8 cellular contexts compared by ENCODE assay signal in genomic region chr9:83622814-83623633, GRCh38. TPM values are rescaled to one million over a fixed set of nuclear protein-coding genes. Genes with fewer than 3 reads are reported as not detected.
DNase-seq lines count a peak whose midpoint lies in the region; ATAC-seq and TF ChIP-seq lines count a peak whose summit lies in the region.

TSS of gene IDNK (plus strand) at chr9:83623143. CDS start at chr9:83623172, 29 bp downstream.

- H3K27me3 ChIP-seq in GM06990 (replicated peaks; ENCODE audit: control insufficient read depth, insufficient read depth, low read length) (no peaks in the 10 kb centered on the region), GM23338 (ENCODE audit: insufficient read depth) (no peaks in the 10 kb centered on the region), right cardiac atrium (ENCODE audit: control insufficient read depth, insufficient read depth) (no peaks in the 10 kb centered on the region)

- H2AFZ ChIP-seq in GM23338 = peak within 1 kb of the TSS; percentile 87

- H3F3A ChIP-seq in GM23338 (replicated peaks; ENCODE audit: low read depth) = no peaks in the 10 kb centered on the region

- TF ChIP-seq CTCF in GM06990 (IDR thresholded peaks at IDR 0.05; ENCODE audit: insufficient read depth, low read length, poor library complexity, severe bottlenecking) = peak; percentile 7
- no peak for TF ChIP-seq CTCF in GM23338 (conservative IDR thresholded peaks at IDR 0.05; ENCODE audit: low read depth in 2 of 2)

- H3K4me1 Mint-ChIP-seq in GM23338 = peaks cover 17% of the 10 kb centered on the region

- H3K4me3 ChIP-seq in GM06990 (replicated peaks; ENCODE audit: low read depth, low read length) (peak within 1 kb of the TSS; percentile 82), GM23338 (peak within 1 kb of the TSS; percentile 86), right cardiac atrium (ENCODE audit: low read length) (peak within 1 kb of the TSS; percentile 83)

- H3K4me1 ChIP-seq in GM23338 (ENCODE audit: insufficient read depth) = peaks cover 13% of the 10 kb centered on the region; the same call in 1 of the 2 replicates
- no peaks in the 10 kb centered on the region for H3K4me1 ChIP-seq in right cardiac atrium (ENCODE audit: control insufficient read depth, insufficient read depth, low read length)

- 0 out of 2 replicates have a peak within 1 kb of the TSS, but pooled peaks have one; percentile 41 for H3K27ac Mint-ChIP-seq in GM23338

- peak within 1 kb of the TSS; percentile 85 for H3K4me2 ChIP-seq in GM23338

- peak within 1 kb of the TSS; percentile 74 for H3K4me3 Mint-ChIP-seq in GM23338

- H3K9me3 ChIP-seq in right cardiac atrium (ENCODE audit: control insufficient read depth, low read length) = no peaks in the 10 kb centered on the region

- no peaks in the 10 kb centered on the region for H3K79me2 ChIP-seq in GM23338 (replicated peaks; ENCODE audit: insufficient read depth)

- H3K9me3 Mint-ChIP-seq in GM23338 = no peaks in the 10 kb centered on the region

- H3K36me3 Mint-ChIP-seq in GM23338 (ENCODE audit: low read depth) = no peaks in the 10 kb centered on the region

- no peaks in the 10 kb centered on the region for H3K9me2 ChIP-seq in GM23338 (ENCODE audit: insufficient read depth)

- WGBS in right cardiac atrium = under 1% methylated on average over 89 of the region's 89 CpGs

- H3K36me3 ChIP-seq in GM06990 (ENCODE audit: control insufficient read depth, insufficient read depth, low read length) (peaks cover 4% of the 10 kb centered on the region; the same call in 1 of the 2 replicates), GM23338 (ENCODE audit: insufficient read depth) (no peaks in the 10 kb centered on the region)

- intact Hi-C loops in right cardiac atrium (cut with DNase I) = loop anchor here in 1 of 4 donors (10.0 kb wide), 1 partner anchor 82 kb away; the partner anchor contains the start of gene UBQLN1

- DNase-seq in GM06990 (ENCODE audit: extremely low read depth, insufficient read length) (peak; percentile 83), GM23338 (ENCODE audit: low spot score) (peak; percentile 85), Kasumi-1 (lab: John Stamatoyannopoulos, UW) (peak; percentile 48 to 53), T-helper 1 cell (peak; percentile 40 to 65 (median 46)), amygdala (lab: John Stamatoyannopoulos, UW) (peak in 51 of 56 donors; percentile 4 to 83 (median 63)), right cardiac atrium (peak; percentile 74 to 90 (median 90)), retina (peak; percentile 92), epidermal melanocyte (ENCODE audit: insufficient read length, low spot score) (no peak)

- H3K27ac ChIP-seq in GM23338 (ENCODE audit: low read depth) (peak within 1 kb of the TSS; percentile 8; the same call in 1 of the 2 replicates), right cardiac atrium (ENCODE audit: low read length) (peak within 1 kb of the TSS; percentile 57)

- H3K27me3 Mint-ChIP-seq in GM23338 (ENCODE audit: insufficient read depth, low read depth, poor library complexity) = peaks cover 6% of the 10 kb centered on the region

- no peaks in the 10 kb centered on the region for H4K20me1 ChIP-seq in GM23338 (replicated peaks; ENCODE audit: insufficient read depth)

- ATAC-seq in GM23338 (peak; percentile 88), right cardiac atrium (peak; percentile 94 to 97)

TF ChIP-seq in GM23338, 12 proteins besides CTCF, POLR2A, EP300 and RAD21:
- TF ChIP-seq CREB1 (CRISPR knock-in tag; IDR thresholded peaks at IDR 0.05; ENCODE audit: low read depth) = peak; percentile 48; the same call in 1 of the 2 replicates
- peak; percentile 37; the same call in 1 of the 2 replicates for TF ChIP-seq POLR2AphosphoS5 (IDR thresholded peaks at IDR 0.05; ENCODE audit: low read depth)
- TF ChIP-seq JUNB (IDR thresholded peaks at IDR 0.05; ENCODE audit: unreplicated experiment) = no peak
- no peak for TF ChIP-seq ZNF114 (CRISPR knock-in tag; IDR thresholded peaks at IDR 0.05)

RNA-seq across cellular contexts. Expression of gene IDNK, which starts in this region (rescaled TPM):
- total RNA-seq in GM23338 (2014; rRNA removed; shearing (Covaris generic)) = 0.21 TPM in 1 of 2 replicates, not detected in the other
- polyA plus RNA-seq in GM23338 (2016; fragmentation: Nextera tagmentation; extraction: Ambion mirVana) (0.94 and 1.7 TPM in 2 replicates), right cardiac atrium (6.3 TPM)
- 1 to 10 TPM; 2.8 to 5.1 (median 4.1) TPM for total RNA-seq in right cardiac atrium
